17 cellular contexts compared by ENCODE assay signal in the genomic region with DNA sequence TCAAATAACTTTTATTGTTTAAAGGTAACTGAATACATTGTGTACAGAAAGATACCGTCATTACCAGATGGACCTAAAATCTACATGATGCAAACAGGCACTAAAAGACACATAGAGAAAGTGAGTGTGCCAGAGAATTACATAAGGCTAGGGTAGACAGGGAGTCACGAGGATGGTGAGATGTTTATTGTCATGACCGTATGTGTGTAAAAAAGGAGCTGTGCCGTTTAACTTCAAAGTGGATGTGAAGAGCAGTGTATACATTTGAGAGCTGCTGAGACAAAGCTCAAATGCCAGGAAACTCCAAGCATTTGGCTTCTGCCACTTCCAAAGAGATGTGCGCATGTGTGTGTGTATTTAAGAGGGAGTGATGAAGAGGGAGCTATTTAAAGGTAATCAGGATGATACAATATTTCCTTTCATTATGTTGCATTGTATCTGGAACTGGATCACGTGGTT. TPM values are rescaled to one million over a fixed set of nuclear protein-coding genes. Genes with fewer than 3 reads are reported as not detected.
DNase-seq lines count a peak whose midpoint lies in the region; FAIRE-seq and TF ChIP-seq lines count a peak whose summit lies in the region.
"Had no signal": no experiment of that assay in that cellular context is flagged by ENCODE, and none has a peak within 500 bp of the region (broad histone marks: within the 10 kb centered on the region; RNA-seq: fewer than 3 reads in every experiment).

No MANE protein-coding gene starts in this region.

- H3K36me3 ChIP-seq in H1 (ENCODE audit: control insufficient read depth in 2 of 4, insufficient read depth in 4 of 4, low read length in 3 of 4) (no peaks in the 10 kb centered on the region), testis (ENCODE audit: low read depth, missing control alignments) (no peaks in the 10 kb centered on the region)
- H3K36me3 ChIP-seq: Peyer's patch had no signal

- H2BK20ac ChIP-seq in H1 (ENCODE audit: low read length) = no peak overlapping the region

- no peak overlapping the region for H3K14ac ChIP-seq in H1 (ENCODE audit: insufficient read length)

- H3K4me1 ChIP-seq in H1 (replicated peaks in 1 of 4; ENCODE audit: control insufficient read depth in 3 of 4, insufficient read depth in 4 of 4, low read length in 3 of 4) (peaks cover 0 to 14% (median 8%) of the 10 kb centered on the region in 4 experiments; a peak in 5 of 7 replicates), testis (no peaks in the 10 kb centered on the region)
- H3K4me1 ChIP-seq: Peyer's patch had no signal

- no peak overlapping the region for H4K91ac ChIP-seq in H1 (replicated peaks; ENCODE audit: insufficient read length, low read length)

- no peaks in the 10 kb centered on the region for H3K36me3 Mint-ChIP-seq in activated T-helper 1 cell treated with anti-CD3 and anti-CD28 coated beads, Interleukin-12 subunit alpha, Interleukin-12 subunit beta, Interleukin-2, Interleukin-4 antibody, amounts not matched to agents 30 ng/mL and 10 ng/mL and 1 ng/mL, durations not matched to agents 14 hours and 24 hours and 36 hours (ENCODE audit: low read depth)
- H3K36me3 Mint-ChIP-seq: CD14-positive monocyte had no signal

- H3K9me3 ChIP-seq in H1 (ENCODE audit: insufficient read depth in 2 of 2, low read depth in 1 of 2, low read length in 1 of 2) (peaks cover 2% of the 10 kb centered on the region in 2 experiments), testis (no peaks in the 10 kb centered on the region)
- H3K9me3 ChIP-seq: Peyer's patch had no signal

- no peak overlapping the region for H4K5ac ChIP-seq in H1 (ENCODE audit: insufficient read length, low read depth, low read length)

- H3K4ac ChIP-seq in H1 (replicated peaks; ENCODE audit: insufficient read length, low read depth, low read length) = no peak overlapping the region

- no peak overlapping the region for H3K18ac ChIP-seq in H1 (ENCODE audit: extremely low read depth, low read length)

- H3K56ac ChIP-seq in H1 (replicated peaks; ENCODE audit: insufficient read length, low read depth, low read length) = no peak overlapping the region

- H2BK15ac ChIP-seq in H1 (ENCODE audit: low read length) = no peak overlapping the region

- DNase-seq in NCI-H345 (lab: John Stamatoyannopoulos, UW) (peak; percentile 55), NCI-H345 treated with DMSO at 0.1 percent for 48 hours (lab: John Stamatoyannopoulos, UW; ENCODE audit: unreplicated experiment) (no peak), NCI-H2107 treated with DMSO at 0.1 percent for 48 hours (lab: John Stamatoyannopoulos, UW; ENCODE audit: unreplicated experiment) (peak; percentile 30), H1 (ENCODE audit: low read depth in 1 of 2, low spot score in 2 of 2) (no peak), testis (peak; percentile 51), NCI-H446 (lab: John Stamatoyannopoulos, UW) (no peak)
- DNase-seq in activated CD8-positive, alpha-beta memory T cell treated with anti-CD3 and anti-CD28 coated beads, Interleukin-2, amount 50 U/mL, for 48 hours = no peak
- DNase-seq in activated T-helper 1 cell treated with anti-CD3 and anti-CD28 coated beads, Interleukin-12 subunit alpha, Interleukin-12 subunit beta, Interleukin-2, Interleukin-4 antibody, amounts not matched to agents 30 ng/mL and 10 ng/mL and 1 ng/mL, durations not matched to agents 14 hours and 24 hours and 36 hours (ENCODE audit: low spot score) = no peak
- DNase-seq: DND-41, GDM1, GM23248, Karpas-422, NCI-H1105 treated with DMSO at 0.1 percent for 48 hours, SHP77 had no signal

- FAIRE-seq in H1 (lab: Jason Lieb, UNC) = no peak
- FAIRE-seq: GM19239 had no signal

- H3K23me2 ChIP-seq in H1 (ENCODE audit: low read depth, low read length) = peaks cover 2% of the 10 kb centered on the region; the same call in 1 of the 2 replicates

- H3K27ac Mint-ChIP-seq in activated T-helper 1 cell treated with anti-CD3 and anti-CD28 coated beads, Interleukin-12 subunit alpha, Interleukin-12 subunit beta, Interleukin-2, Interleukin-4 antibody, amounts not matched to agents 30 ng/mL and 10 ng/mL and 1 ng/mL, durations not matched to agents 14 hours and 24 hours and 36 hours = no peak overlapping the region

- H3K27me3 Mint-ChIP-seq in activated T-helper 1 cell treated with anti-CD3 and anti-CD28 coated beads, Interleukin-12 subunit alpha, Interleukin-12 subunit beta, Interleukin-2, Interleukin-4 antibody, amounts not matched to agents 30 ng/mL and 10 ng/mL and 1 ng/mL, durations not matched to agents 14 hours and 24 hours and 36 hours (ENCODE audit: insufficient read depth) = peaks cover 4% of the 10 kb centered on the region

- no peak overlapping the region for H2AFZ ChIP-seq in H1 (ENCODE audit: low read length)
- H2AFZ ChIP-seq: GM23248 had no signal

- H2BK5ac ChIP-seq in H1 (ENCODE audit: low read depth, low read length) = no peak overlapping the region

- WGBS in H1 (ENCODE audit: extremely low coverage in 1 of 2, insufficient coverage in 1 of 2, insufficient read length in 1 of 2, insufficient replicate concordance in 2 of 2, low coverage in 1 of 2, low lambda C conversion rate in 2 of 2, missing lambda C conversion rate in 1 of 2), 2 experiments = 86% methylated on average over 6 of the region's 6 CpGs; no CpG with 5 or more reads in 1 of the 2 experiments
- WGBS in testis, 2 donors = 45 to 49% methylated on average over 6 of the region's 6 CpGs

- no peak overlapping the region for H2AK5ac ChIP-seq in H1 (ENCODE audit: low read depth, low read length)

- no peak for TF ChIP-seq RAD21 in H1 (IDR thresholded peaks at IDR 0.05 in 1 of 2, conservative IDR thresholded peaks at IDR 0.05 in 1 of 2; ENCODE audit: low read depth in 2 of 2, low read length in 2 of 2)

- POLR2A ChIA-PET in H1 (lab: Charles Lee; ENCODE audit: partially characterized antibody) = interaction anchor here (0.9 to 1.6 kb wide), 2 partner anchors 14 to 15 kb away, joined by 3 read pairs; no protein-coding TSS in a partner anchor

- H4K20me1 ChIP-seq in H1 (replicated peaks in 1 of 2; ENCODE audit: control insufficient read depth in 1 of 2, insufficient read depth in 2 of 2, low read length in 2 of 2) = no peaks in the 10 kb centered on the region

- TF ChIP-seq POLR2A in H1 (IDR thresholded peaks at IDR 0.05; ENCODE audit: control extremely low read depth in 1 of 2, low read depth in 2 of 2, low read length in 2 of 2) (no peak), testis (IDR thresholded peaks at IDR 0.05) (no peak)

- no peak overlapping the region; the same call in 1 of the 2 replicates for H2BK12ac ChIP-seq in H1 (ENCODE audit: low read depth, low read length)

- peaks cover 21% of the 10 kb centered on the region for H3K4me1 Mint-ChIP-seq in activated T-helper 1 cell treated with anti-CD3 and anti-CD28 coated beads, Interleukin-12 subunit alpha, Interleukin-12 subunit beta, Interleukin-2, Interleukin-4 antibody, amounts not matched to agents 30 ng/mL and 10 ng/mL and 1 ng/mL, durations not matched to agents 14 hours and 24 hours and 36 hours (ENCODE audit: low read depth)

- no peaks in the 10 kb centered on the region for H3K9me3 Mint-ChIP-seq in activated T-helper 1 cell treated with anti-CD3 and anti-CD28 coated beads, Interleukin-12 subunit alpha, Interleukin-12 subunit beta, Interleukin-2, Interleukin-4 antibody, amounts not matched to agents 30 ng/mL and 10 ng/mL and 1 ng/mL, durations not matched to agents 14 hours and 24 hours and 36 hours

- H2BK120ac ChIP-seq in H1 (replicated peaks; ENCODE audit: low read depth, low read length) = peak overlapping the region; percentile 10

- TF ChIP-seq EP300 in H1 (IDR thresholded peaks at IDR 0.05; ENCODE audit: borderline replicate concordance in 1 of 2, low read depth in 2 of 2, low read length in 2 of 2) = no peak

- H3K27ac ChIP-seq in H1 (ENCODE audit: low read depth, low read length) (no peak overlapping the region), testis (no peak overlapping the region)
- H3K27ac ChIP-seq: GM23248 had no signal

- CTCF ChIA-PET in H1 (lab: Charles Lee; ENCODE audit: partially characterized antibody) = interaction anchor here (0.5 to 6.2 kb wide), 8 partner anchors 10 to 85 kb away, joined by 3 to 35 read pairs (median 4); no protein-coding TSS in a partner anchor

- H3K4me2 ChIP-seq in H1 (ENCODE audit: insufficient read depth in 1 of 2, low read depth in 2 of 2, low read length in 2 of 2) = no peak overlapping the region

- no peak overlapping the region for H3K4me3 Mint-ChIP-seq in activated T-helper 1 cell treated with anti-CD3 and anti-CD28 coated beads, Interleukin-12 subunit alpha, Interleukin-12 subunit beta, Interleukin-2, Interleukin-4 antibody, amounts not matched to agents 30 ng/mL and 10 ng/mL and 1 ng/mL, durations not matched to agents 14 hours and 24 hours and 36 hours
- H3K4me3 Mint-ChIP-seq: CD14-positive monocyte had no signal

- TF ChIP-seq CTCF in H1 (IDR thresholded peaks at IDR 0.05; ENCODE audit: control extremely low read depth in 1 of 3, insufficient read depth in 1 of 3, low read depth in 1 of 3, low read length in 3 of 3) (no peak), testis (IDR thresholded peaks at IDR 0.05) (no peak)

- H3K79me2 ChIP-seq in H1 (ENCODE audit: control insufficient read depth in 1 of 2, insufficient read depth in 2 of 2, low read length in 2 of 2) = no peaks in the 10 kb centered on the region

- intact Hi-C loops in testis (cut with DNase I; ENCODE audit: low total_unique reads) = no loop called here
- intact Hi-C loops in activated T-helper 1 cell treated with anti-CD3 and anti-CD28 coated beads, Interleukin-12 subunit alpha, Interleukin-12 subunit beta, Interleukin-2, Interleukin-4 antibody, amounts not matched to agents 30 ng/mL and 10 ng/mL and 1 ng/mL, durations not matched to agents 14 hours and 24 hours and 36 hours (cut with micrococcal nuclease) = no loop called here

- H3K9ac ChIP-seq in H1 (replicated peaks in 1 of 4; ENCODE audit: extremely low read depth in 1 of 4, low read depth in 3 of 4, low read length in 3 of 4) = no peak overlapping the region
- H3K9ac ChIP-seq: GM23248 had no signal

- no peaks in the 10 kb centered on the region for H3K79me1 ChIP-seq in H1 (ENCODE audit: low read depth, low read length)

- no peaks in the 10 kb centered on the region for H3K27me3 ChIP-seq in H1 (replicated peaks in 1 of 4; ENCODE audit: control insufficient read depth in 3 of 4, extremely low read depth in 1 of 4, insufficient read depth in 3 of 4, low read length in 3 of 4)
- no peaks in the 10 kb centered on the region for H3K27me3 ChIP-seq in testis
- H3K27me3 ChIP-seq: Peyer's patch had no signal

- no peak overlapping the region for H4K8ac ChIP-seq in H1 (ENCODE audit: extremely low read depth, insufficient read depth, low read length)

- H3K23ac ChIP-seq in H1 (ENCODE audit: insufficient read length) = no peak overlapping the region

- no peak overlapping the region for H3K4me3 ChIP-seq in H1 (ENCODE audit: extremely low read depth in 1 of 4, insufficient read depth in 2 of 4, low read depth in 3 of 4, low read length in 4 of 4)
- H3K4me3 ChIP-seq in testis = no peak overlapping the region
- H3K4me3 ChIP-seq: GM23248, Peyer's patch had no signal

RNA-seq across cellular contexts. Expression of a gene that starts 51.4 kb away (rescaled TPM):
- total RNA-seq in H1 (2021; fragmentation: NEBNext Ultra II Directional; extraction: Animal tissue kit (Norgen Biotek cat#: 25700)) = 106 and 109 TPM in 2 replicates
- 32.9 and 59.5 TPM in 2 replicates for polyA plus RNA-seq in H1 (2011; rRNA removed)
- 36.8 TPM for polyA plus RNA-seq in H1 (2011; cell fraction: cytosol; rRNA removed)
- polyA plus RNA-seq in H1 (2011; cell fraction: nucleus; rRNA removed) = 169 TPM
- 28.6 to 37.3 TPM (median 31.8 TPM) in 4 replicates for polyA plus RNA-seq in H1 (2012, experiment 1 of 2)
- polyA plus RNA-seq in H1 (2012, experiment 2 of 2) = 4.8 TPM
- 66.7 TPM for polyA plus RNA-seq in H1 (2013, experiment 1 of 2)
- polyA plus RNA-seq in H1 (2013, experiment 2 of 2) = 60.3 TPM
- polyA minus RNA-seq in H1 (2011; rRNA and poly(A)+ RNA removed) = 125 and 145 TPM in 2 replicates
- 186 TPM for polyA minus RNA-seq in H1 (2011; cell fraction: cytosol; rRNA and poly(A)+ RNA removed)
- polyA minus RNA-seq in H1 (2011; cell fraction: nucleus; rRNA and poly(A)+ RNA removed) = 203 TPM
- total RNA-seq in testis = 100 to 1,000 TPM; 157 to 172 TPM
- 25.8 TPM for polyA plus RNA-seq in testis (ENCODE audit: insufficient read depth, low read depth, low replicate concordance)
- 38.7 and 39.8 TPM in 2 replicates for total RNA-seq in activated T-helper 1 cell treated with anti-CD3 and anti-CD28 coated beads, Interleukin-12 subunit alpha, Interleukin-12 subunit beta, Interleukin-2, Interleukin-4 antibody, amounts not matched to agents 30 ng/mL and 10 ng/mL and 1 ng/mL, durations not matched to agents 14 hours and 24 hours and 36 hours

Comparison
In these comparisons a context has a peak if more than half of its experiments do, and no peak if none do; other contexts are left out.
1. DNase-seq: peak in NCI-H345 (single experiment), NCI-H2107 treated with DMSO at 0.1 percent for 48 hours (single experiment) and testis (single experiment); none in NCI-H345 treated with DMSO at 0.1 percent for 48 hours (single experiment), H1 (0 of 2), activated CD8-positive, alpha-beta memory T cell treated with anti-CD3 and anti-CD28 coated beads, Interleukin-2, amount 50 U/mL, for 48 hours (single experiment), activated T-helper 1 cell treated with anti-CD3 and anti-CD28 coated beads, Interleukin-12 subunit alpha, Interleukin-12 subunit beta, Interleukin-2, Interleukin-4 antibody, amounts not matched to agents 30 ng/mL and 10 ng/mL and 1 ng/mL, durations not matched to agents 14 hours and 24 hours and 36 hours (single experiment) and NCI-H446 (0 of 2).